Comparison of ENCODE assay signal across 1 cellular context in genomic region chr16:57600048-57600835, GRCh38.
TF ChIP-seq lines count a peak whose summit lies in the region.

No MANE protein-coding gene starts in this region.

TF ChIP-seq in HepG2, 621 proteins besides CTCF, POLR2A, EP300 and RAD21 (continued from another document and continues in another):
- TF ChIP-seq, protein P1, sequence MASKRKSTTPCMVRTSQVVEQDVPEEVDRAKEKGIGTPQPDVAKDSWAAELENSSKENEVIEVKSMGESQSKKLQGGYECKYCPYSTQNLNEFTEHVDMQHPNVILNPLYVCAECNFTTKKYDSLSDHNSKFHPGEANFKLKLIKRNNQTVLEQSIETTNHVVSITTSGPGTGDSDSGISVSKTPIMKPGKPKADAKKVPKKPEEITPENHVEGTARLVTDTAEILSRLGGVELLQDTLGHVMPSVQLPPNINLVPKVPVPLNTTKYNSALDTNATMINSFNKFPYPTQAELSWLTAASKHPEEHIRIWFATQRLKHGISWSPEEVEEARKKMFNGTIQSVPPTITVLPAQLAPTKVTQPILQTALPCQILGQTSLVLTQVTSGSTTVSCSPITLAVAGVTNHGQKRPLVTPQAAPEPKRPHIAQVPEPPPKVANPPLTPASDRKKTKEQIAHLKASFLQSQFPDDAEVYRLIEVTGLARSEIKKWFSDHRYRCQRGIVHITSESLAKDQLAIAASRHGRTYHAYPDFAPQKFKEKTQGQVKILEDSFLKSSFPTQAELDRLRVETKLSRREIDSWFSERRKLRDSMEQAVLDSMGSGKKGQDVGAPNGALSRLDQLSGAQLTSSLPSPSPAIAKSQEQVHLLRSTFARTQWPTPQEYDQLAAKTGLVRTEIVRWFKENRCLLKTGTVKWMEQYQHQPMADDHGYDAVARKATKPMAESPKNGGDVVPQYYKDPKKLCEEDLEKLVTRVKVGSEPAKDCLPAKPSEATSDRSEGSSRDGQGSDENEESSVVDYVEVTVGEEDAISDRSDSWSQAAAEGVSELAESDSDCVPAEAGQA (IDR thresholded peaks at IDR 0.05; ENCODE audit: low read depth): no peak
- TF ChIP-seq, protein P1 (CRISPR knock-in tag; IDR thresholded peaks at IDR 0.05; ENCODE audit: borderline replicate concordance): no peak
- TF ChIP-seq, protein P2, sequence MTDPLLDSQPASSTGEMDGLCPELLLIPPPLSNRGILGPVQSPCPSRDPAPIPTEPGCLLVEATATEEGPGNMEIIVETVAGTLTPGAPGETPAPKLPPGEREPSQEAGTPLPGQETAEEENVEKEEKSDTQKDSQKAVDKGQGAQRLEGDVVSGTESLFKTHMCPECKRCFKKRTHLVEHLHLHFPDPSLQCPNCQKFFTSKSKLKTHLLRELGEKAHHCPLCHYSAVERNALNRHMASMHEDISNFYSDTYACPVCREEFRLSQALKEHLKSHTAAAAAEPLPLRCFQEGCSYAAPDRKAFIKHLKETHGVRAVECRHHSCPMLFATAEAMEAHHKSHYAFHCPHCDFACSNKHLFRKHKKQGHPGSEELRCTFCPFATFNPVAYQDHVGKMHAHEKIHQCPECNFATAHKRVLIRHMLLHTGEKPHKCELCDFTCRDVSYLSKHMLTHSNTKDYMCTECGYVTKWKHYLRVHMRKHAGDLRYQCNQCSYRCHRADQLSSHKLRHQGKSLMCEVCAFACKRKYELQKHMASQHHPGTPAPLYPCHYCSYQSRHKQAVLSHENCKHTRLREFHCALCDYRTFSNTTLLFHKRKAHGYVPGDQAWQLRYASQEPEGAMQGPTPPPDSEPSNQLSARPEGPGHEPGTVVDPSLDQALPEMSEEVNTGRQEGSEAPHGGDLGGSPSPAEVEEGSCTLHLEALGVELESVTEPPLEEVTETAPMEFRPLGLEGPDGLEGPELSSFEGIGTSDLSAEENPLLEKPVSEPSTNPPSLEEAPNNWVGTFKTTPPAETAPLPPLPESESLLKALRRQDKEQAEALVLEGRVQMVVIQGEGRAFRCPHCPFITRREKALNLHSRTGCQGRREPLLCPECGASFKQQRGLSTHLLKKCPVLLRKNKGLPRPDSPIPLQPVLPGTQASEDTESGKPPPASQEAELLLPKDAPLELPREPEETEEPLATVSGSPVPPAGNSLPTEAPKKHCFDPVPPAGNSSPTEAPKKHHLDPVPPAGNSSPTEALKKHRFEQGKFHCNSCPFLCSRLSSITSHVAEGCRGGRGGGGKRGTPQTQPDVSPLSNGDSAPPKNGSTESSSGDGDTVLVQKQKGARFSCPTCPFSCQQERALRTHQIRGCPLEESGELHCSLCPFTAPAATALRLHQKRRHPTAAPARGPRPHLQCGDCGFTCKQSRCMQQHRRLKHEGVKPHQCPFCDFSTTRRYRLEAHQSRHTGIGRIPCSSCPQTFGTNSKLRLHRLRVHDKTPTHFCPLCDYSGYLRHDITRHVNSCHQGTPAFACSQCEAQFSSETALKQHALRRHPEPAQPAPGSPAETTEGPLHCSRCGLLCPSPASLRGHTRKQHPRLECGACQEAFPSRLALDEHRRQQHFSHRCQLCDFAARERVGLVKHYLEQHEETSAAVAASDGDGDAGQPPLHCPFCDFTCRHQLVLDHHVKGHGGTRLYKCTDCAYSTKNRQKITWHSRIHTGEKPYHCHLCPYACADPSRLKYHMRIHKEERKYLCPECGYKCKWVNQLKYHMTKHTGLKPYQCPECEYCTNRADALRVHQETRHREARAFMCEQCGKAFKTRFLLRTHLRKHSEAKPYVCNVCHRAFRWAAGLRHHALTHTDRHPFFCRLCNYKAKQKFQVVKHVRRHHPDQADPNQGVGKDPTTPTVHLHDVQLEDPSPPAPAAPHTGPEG (CRISPR knock-in tag; IDR thresholded peaks at IDR 0.05): no peak
- no peak for TF ChIP-seq FOXM1 (CRISPR knock-in tag; IDR thresholded peaks at IDR 0.05)
- TF ChIP-seq ARID2 (CRISPR knock-in tag; IDR thresholded peaks at IDR 0.05; ENCODE audit: borderline replicate concordance): no peak
- no peak for TF ChIP-seq MYNN (CRISPR knock-in tag; IDR thresholded peaks at IDR 0.05; ENCODE audit: low read depth)
- TF ChIP-seq ZSCAN5A (CRISPR knock-in tag; IDR thresholded peaks at IDR 0.05; ENCODE audit: borderline replicate concordance): no peak
- TF ChIP-seq, protein P3, sequence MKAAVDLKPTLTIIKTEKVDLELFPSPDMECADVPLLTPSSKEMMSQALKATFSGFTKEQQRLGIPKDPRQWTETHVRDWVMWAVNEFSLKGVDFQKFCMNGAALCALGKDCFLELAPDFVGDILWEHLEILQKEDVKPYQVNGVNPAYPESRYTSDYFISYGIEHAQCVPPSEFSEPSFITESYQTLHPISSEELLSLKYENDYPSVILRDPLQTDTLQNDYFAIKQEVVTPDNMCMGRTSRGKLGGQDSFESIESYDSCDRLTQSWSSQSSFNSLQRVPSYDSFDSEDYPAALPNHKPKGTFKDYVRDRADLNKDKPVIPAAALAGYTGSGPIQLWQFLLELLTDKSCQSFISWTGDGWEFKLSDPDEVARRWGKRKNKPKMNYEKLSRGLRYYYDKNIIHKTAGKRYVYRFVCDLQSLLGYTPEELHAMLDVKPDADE (CRISPR knock-in tag; IDR thresholded peaks at IDR 0.05): no peak
- TF ChIP-seq GATAD1 (CRISPR knock-in tag; IDR thresholded peaks at IDR 0.05): 0 out of 2 replicates have a peak, but pooled peaks have one; percentile 41
- TF ChIP-seq ZBTB7B (CRISPR knock-in tag; IDR thresholded peaks at IDR 0.05): peak; percentile 44; the same call in 1 of the 2 replicates
- peak; percentile 46 for TF ChIP-seq AGO1 (IDR thresholded peaks at IDR 0.05; ENCODE audit: low read depth, low read length, poor library complexity, severe bottlenecking)
- TF ChIP-seq ELF3 (CRISPR knock-in tag; IDR thresholded peaks at IDR 0.05): 0 out of 2 replicates have a peak, but pooled peaks have one; percentile 47
- no peak; the same call in 1 of the 2 replicates for TF ChIP-seq SAP130 (CRISPR knock-in tag; IDR thresholded peaks at IDR 0.05; ENCODE audit: low read depth)
- no peak for TF ChIP-seq SOX5 (CRISPR knock-in tag; IDR thresholded peaks at IDR 0.05; ENCODE audit: borderline replicate concordance)
- TF ChIP-seq, protein P4, sequence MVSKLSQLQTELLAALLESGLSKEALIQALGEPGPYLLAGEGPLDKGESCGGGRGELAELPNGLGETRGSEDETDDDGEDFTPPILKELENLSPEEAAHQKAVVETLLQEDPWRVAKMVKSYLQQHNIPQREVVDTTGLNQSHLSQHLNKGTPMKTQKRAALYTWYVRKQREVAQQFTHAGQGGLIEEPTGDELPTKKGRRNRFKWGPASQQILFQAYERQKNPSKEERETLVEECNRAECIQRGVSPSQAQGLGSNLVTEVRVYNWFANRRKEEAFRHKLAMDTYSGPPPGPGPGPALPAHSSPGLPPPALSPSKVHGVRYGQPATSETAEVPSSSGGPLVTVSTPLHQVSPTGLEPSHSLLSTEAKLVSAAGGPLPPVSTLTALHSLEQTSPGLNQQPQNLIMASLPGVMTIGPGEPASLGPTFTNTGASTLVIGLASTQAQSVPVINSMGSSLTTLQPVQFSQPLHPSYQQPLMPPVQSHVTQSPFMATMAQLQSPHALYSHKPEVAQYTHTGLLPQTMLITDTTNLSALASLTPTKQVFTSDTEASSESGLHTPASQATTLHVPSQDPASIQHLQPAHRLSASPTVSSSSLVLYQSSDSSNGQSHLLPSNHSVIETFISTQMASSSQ (IDR thresholded peaks at IDR 0.05; ENCODE audit: low read depth): no peak
- TF ChIP-seq, protein P4 (CRISPR knock-in tag; IDR thresholded peaks at IDR 0.05; ENCODE audit: borderline replicate concordance): 0 out of 2 replicates have a peak, but pooled peaks have one; percentile 29
- TF ChIP-seq, protein P5, sequence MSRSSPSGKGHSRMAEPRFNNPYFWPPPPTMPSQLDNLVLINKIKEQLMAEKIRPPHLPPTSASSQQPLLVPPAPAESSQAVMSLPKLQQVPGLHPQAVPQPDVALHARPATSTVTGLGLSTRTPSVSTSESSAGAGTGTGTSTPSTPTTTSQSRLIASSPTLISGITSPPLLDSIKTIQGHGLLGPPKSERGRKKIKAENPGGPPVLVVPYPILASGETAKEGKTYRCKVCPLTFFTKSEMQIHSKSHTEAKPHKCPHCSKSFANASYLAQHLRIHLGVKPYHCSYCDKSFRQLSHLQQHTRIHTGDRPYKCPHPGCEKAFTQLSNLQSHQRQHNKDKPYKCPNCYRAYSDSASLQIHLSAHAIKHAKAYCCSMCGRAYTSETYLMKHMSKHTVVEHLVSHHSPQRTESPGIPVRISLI (CRISPR knock-in tag; IDR thresholded peaks at IDR 0.05; ENCODE audit: borderline replicate concordance): no peak
- 0 out of 2 replicates have a peak, but pooled peaks have one; percentile 60 for TF ChIP-seq RELA (CRISPR knock-in tag; IDR thresholded peaks at IDR 0.05)
- TF ChIP-seq ZNF766 (CRISPR knock-in tag; IDR thresholded peaks at IDR 0.05; ENCODE audit: borderline replicate concordance): no peak
- no peak for TF ChIP-seq NFE2 (CRISPR knock-in tag; IDR thresholded peaks at IDR 0.05)
- TF ChIP-seq, protein P6, sequence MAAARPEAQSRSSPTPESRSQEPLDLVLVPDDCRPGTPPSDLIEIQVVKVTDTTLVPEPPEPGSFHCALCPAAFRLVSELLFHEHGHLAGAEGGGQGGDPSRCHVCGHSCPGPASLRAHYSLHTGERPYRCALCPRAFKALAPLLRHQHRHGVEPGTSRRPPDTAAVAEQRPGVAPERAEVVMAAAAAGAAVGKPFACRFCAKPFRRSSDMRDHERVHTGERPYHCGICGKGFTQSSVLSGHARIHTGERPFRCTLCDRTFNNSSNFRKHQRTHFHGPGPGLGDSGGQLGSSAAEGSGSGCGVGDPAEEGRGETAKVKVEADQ (CRISPR knock-in tag; IDR thresholded peaks at IDR 0.05; ENCODE audit: borderline replicate concordance): peak; percentile 19; the same call in 1 of the 2 replicates
- peak; percentile 59 for TF ChIP-seq GABPB1 (CRISPR knock-in tag; IDR thresholded peaks at IDR 0.05)
- 0 out of 2 replicates have a peak, but pooled peaks have one; percentile 36 for TF ChIP-seq ZBTB4 (CRISPR knock-in tag; IDR thresholded peaks at IDR 0.05; ENCODE audit: borderline replicate concordance)
- no peak for TF ChIP-seq ZNF616 (CRISPR knock-in tag; IDR thresholded peaks at IDR 0.05; ENCODE audit: low read depth)
- no peak for TF ChIP-seq ZNF292 (CRISPR knock-in tag; IDR thresholded peaks at IDR 0.05; ENCODE audit: borderline replicate concordance, low read depth)
